8 cellular contexts compared by ENCODE assay signal in genomic region chr1:26035203-26035958, GRCh38. TPM values are rescaled to one million over a fixed set of nuclear protein-coding genes. Genes with fewer than 3 reads are reported as not detected.
A peak's percentile ranks its signal among the peaks of the same experiment; 100 is the strongest.
DNase-seq lines count a peak whose midpoint lies in the region; ATAC-seq and TF ChIP-seq lines count a peak whose summit lies in the region.

No MANE protein-coding gene starts in this region.

- H3K4me3 ChIP-seq in GM12865 (ENCODE audit: low read depth, low read length): peak overlapping the region; percentile 92
- peak overlapping the region; percentile 72 to 85 for H3K4me3 ChIP-seq in right atrium auricular region
- H3K4me3 ChIP-seq in psoas muscle: peak overlapping the region; percentile 80
- H3K4me3 ChIP-seq in urinary bladder (ENCODE audit: low read depth, low read length): peak overlapping the region; percentile 52

- peaks cover 0 to 17% of the 10 kb centered on the region in 2 donors for H3K4me1 ChIP-seq in right atrium auricular region
- peaks cover 35% of the 10 kb centered on the region for H3K4me1 ChIP-seq in psoas muscle
- H3K4me1 ChIP-seq in urinary bladder (ENCODE audit: insufficient read depth): no peaks in the 10 kb centered on the region

- DNase-seq in GM12865 (ENCODE audit: low read depth) (peak; percentile 91), NCI-H146 treated with DMSO at 0.1 percent for 48 hours (lab: John Stamatoyannopoulos, UW; ENCODE audit: unreplicated experiment) (peak; percentile 55), T-helper 2 cell (peak; percentile 85 to 94 (median 88)), anterior cingulate cortex (lab: John Stamatoyannopoulos, UW) (peak in 57 of 58 donors; percentile 54 to 95 (median 87)), right atrium auricular region (ENCODE audit: low spot score) (peak; percentile 97), psoas muscle (peak; percentile 94 to 97)

- intact Hi-C loops in psoas muscle (cut with DNase I): loop anchor here (5.0 kb wide), 3 partner anchors 57 to 127 kb away; no protein-coding TSS in a partner anchor

- H3K36me3 ChIP-seq in right atrium auricular region (no peaks in the 10 kb centered on the region), psoas muscle (ENCODE audit: insufficient read depth in 1 of 2, low read depth in 1 of 2) (no peaks in the 10 kb centered on the region), urinary bladder (ENCODE audit: insufficient read depth) (no peaks in the 10 kb centered on the region)

- H3K27me3 ChIP-seq in right atrium auricular region (no peaks in the 10 kb centered on the region), psoas muscle (ENCODE audit: insufficient read depth in 3 of 3, low read length in 2 of 3) (no peaks in the 10 kb centered on the region)

- H3K9me3 ChIP-seq in right atrium auricular region: no peaks in the 10 kb centered on the region
- H3K9me3 ChIP-seq in psoas muscle: no peaks in the 10 kb centered on the region

- TF ChIP-seq CTCF in GM12865 (IDR thresholded peaks at IDR 0.05; ENCODE audit: insufficient read depth, low read depth, low read length, missing control alignments) (no peak), right atrium auricular region (IDR thresholded peaks at IDR 0.05) (no peak), psoas muscle (IDR thresholded peaks at IDR 0.05) (no peak)

- 0 to 1% (median 1%) methylated on average over 53 to 60 of the region's 60 CpGs for WGBS in psoas muscle, 3 donors
- WGBS in urinary bladder: under 1% methylated on average over 60 of the region's 60 CpGs

- ATAC-seq in HG02852 (IDR thresholded peaks at IDR 0.05; ENCODE audit: unreplicated experiment) (peak; percentile 90), psoas muscle (peak; percentile 75 to 80 (median 78))

- H3K27ac ChIP-seq in right atrium auricular region: peak overlapping the region; percentile 96
- peak overlapping the region; percentile 94 for H3K27ac ChIP-seq in psoas muscle
- H3K27ac ChIP-seq in urinary bladder (ENCODE audit: low read depth): peak overlapping the region; percentile 34

RNA-seq across cellular contexts. Expression of gene SLC30A2, which starts 10.5 kb away (rescaled TPM):
- under 1 TPM; 0.22 to 0.63 TPM for total RNA-seq in right atrium auricular region
- total RNA-seq in psoas muscle: 1 to 10 TPM in 3 of 4 donors, under 1 TPM in 1; 0.32 to 7.8 (median 4.2) TPM
- polyA plus RNA-seq in psoas muscle: 1 to 10 TPM in 1 of 3 donors, under 1 TPM in 2; 0.21 to 1.2 (median 0.70) TPM
- 1.7 TPM for total RNA-seq in urinary bladder
- polyA plus RNA-seq in urinary bladder: 0.24 TPM

RNA-seq across cellular contexts. Expression of gene EXTL1, which starts 13.8 kb away (rescaled TPM):
- total RNA-seq in right atrium auricular region (1 to 10 TPM in 1 of 2 donors, under 1 TPM in 1; 0.79 to 1.4 TPM), psoas muscle (1 to 10 TPM in 3 of 4 donors, under 1 TPM in 1; 0.39 to 4.6 (median 2.1) TPM), urinary bladder (2.3 TPM)
- polyA plus RNA-seq in psoas muscle (1 to 10 TPM in 1 of 3 donors, under 1 TPM in 2; 0.61 to 1.1 (median 0.90) TPM), urinary bladder (0.58 TPM)

RNA-seq across cellular contexts. Expression of gene TRIM63, which starts 32.0 kb away (rescaled TPM):
- total RNA-seq in right atrium auricular region (100 to 1,000 TPM; 118 to 151 TPM), psoas muscle (1,000 to 10,000 TPM in 1 of 4 donors, 100 to 1,000 TPM in 2, 10 to 100 TPM in 1; 74.2 to 2,937 (median 350) TPM), urinary bladder (1.8 TPM)
- polyA plus RNA-seq in psoas muscle (1,000 to 10,000 TPM in 2 of 3 donors, 100 to 1,000 TPM in 1; 369 to 2,799 (median 1,951) TPM), urinary bladder (10.2 TPM)

RNA-seq across cellular contexts. Expression of gene PAFAH2, which starts 37.5 kb away (rescaled TPM):
- 1 to 10 TPM; 4.3 to 5.5 TPM for total RNA-seq in right atrium auricular region
- 10 to 100 TPM in 3 of 4 donors, 1 to 10 TPM in 1; 5.5 to 15.8 (median 13.3) TPM for total RNA-seq in psoas muscle
- polyA plus RNA-seq in psoas muscle: 10 to 100 TPM in 1 of 3 donors, 1 to 10 TPM in 2; 5.1 to 30.1 (median 8.8) TPM
- 10.0 TPM for total RNA-seq in urinary bladder
- 7.4 TPM for polyA plus RNA-seq in urinary bladder

Comparison
In these comparisons a context has a peak if more than half of its experiments do, and no peak if none do; other contexts are left out.
1. Peak in every context shown above with its lines: DNase-seq, ATAC-seq, H3K4me3 ChIP-seq and H3K27ac ChIP-seq.
2. H3K27ac ChIP-seq: peak in every context shown above with its lines; median percentile 96 in right atrium auricular region; 94 in psoas muscle; 34 in urinary bladder.
3. RNA of gene TRIM63, which starts 32.0 kb away (total RNA-seq): 74.2 to 2,937 TPM in psoas muscle and 118 to 151 TPM in right atrium auricular region; 1.8 TPM in urinary bladder (single experiment); every median in the first group is over 10 times any median in the second.